In genomic region chr22:32532819-32533128, GRCh38 we compare ENCODE assay signal across 1 cellular context.
TF ChIP-seq lines count a peak whose summit lies in the region.

No MANE protein-coding gene starts in this region.

TF ChIP-seq in HepG2, 621 proteins besides CTCF, POLR2A, EP300 and RAD21 (continued from another document and continues in another):
- TF ChIP-seq SOX5 (CRISPR knock-in tag; IDR thresholded peaks at IDR 0.05; ENCODE audit: borderline replicate concordance) (0 out of 2 replicates have a peak, but pooled peaks have one; percentile 52), ZFX (CRISPR knock-in tag; IDR thresholded peaks at IDR 0.05; ENCODE audit: low read depth) (peak; percentile 35; the same call in 1 of the 2 replicates), BCL6 (CRISPR knock-in tag; IDR thresholded peaks at IDR 0.05) (0 out of 2 replicates have a peak, but pooled peaks have one; percentile 32), NFYB (CRISPR knock-in tag; IDR thresholded peaks at IDR 0.05) (no peak), FOXK1 (CRISPR knock-in tag; IDR thresholded peaks at IDR 0.05; ENCODE audit: borderline replicate concordance, low read depth) (no peak), ZNF496 (CRISPR knock-in tag; IDR thresholded peaks at IDR 0.05; ENCODE audit: insufficient replicate concordance) (no peak), SRSF1 (optimal IDR thresholded peaks at IDR 0.05; ENCODE audit: low read depth, low read length) (peak; percentile 4), POGZ (CRISPR knock-in tag; IDR thresholded peaks at IDR 0.05) (no peak), SKI (IDR thresholded peaks at IDR 0.05; ENCODE audit: partially characterized antibody) (no peak), KAT8 (CRISPR knock-in tag; IDR thresholded peaks at IDR 0.05) (no peak), ISL2 (CRISPR knock-in tag; IDR thresholded peaks at IDR 0.05) (peak; percentile 25; the same call in 1 of the 2 replicates), HOMEZ (CRISPR knock-in tag; IDR thresholded peaks at IDR 0.05; ENCODE audit: low read depth) (no peak), ZFP37 (CRISPR knock-in tag; IDR thresholded peaks at IDR 0.05; ENCODE audit: borderline replicate concordance) (no peak), ATF7-NPFF (CRISPR knock-in tag; IDR thresholded peaks at IDR 0.05; ENCODE audit: low read depth) (no peak), MAZ (IDR thresholded peaks at IDR 0.05; ENCODE audit: borderline replicate concordance, low read depth, low read length) (no peak; the same call in 1 of the 2 replicates), MAZ (CRISPR knock-in tag; IDR thresholded peaks at IDR 0.05; ENCODE audit: low read depth) (0 out of 2 replicates have a peak, but pooled peaks have one; percentile 14), PRMT3 (CRISPR knock-in tag; IDR thresholded peaks at IDR 0.05; ENCODE audit: borderline replicate concordance, low read depth) (no peak), RARG (CRISPR knock-in tag; IDR thresholded peaks at IDR 0.05; ENCODE audit: low read depth) (no peak), GABPA (IDR thresholded peaks at IDR 0.05; ENCODE audit: low read depth, low read length) (no peak), GABPA (CRISPR knock-in tag; IDR thresholded peaks at IDR 0.05; ENCODE audit: low read depth) (no peak), FOXJ3 (CRISPR knock-in tag; IDR thresholded peaks at IDR 0.05; ENCODE audit: borderline replicate concordance) (no peak), FOXP1 (IDR thresholded peaks at IDR 0.05) (no peak), FOXP1 (CRISPR knock-in tag; IDR thresholded peaks at IDR 0.05) (0 out of 2 replicates have a peak, but pooled peaks have one; percentile 15), ARHGAP35 (CRISPR knock-in tag; IDR thresholded peaks at IDR 0.05; ENCODE audit: borderline replicate concordance) (no peak), PCBP2 (optimal IDR thresholded peaks at IDR 0.05; ENCODE audit: low read depth, low read length, poor library complexity, severe bottlenecking) (no peak), ZNF616 (CRISPR knock-in tag; IDR thresholded peaks at IDR 0.05; ENCODE audit: low read depth) (no peak), SNAPC4 (CRISPR knock-in tag; IDR thresholded peaks at IDR 0.05) (no peak), CEBPB (IDR thresholded peaks at IDR 0.05; ENCODE audit: borderline replicate concordance, low read depth, low read length) (no peak), CAMTA2 (CRISPR knock-in tag; IDR thresholded peaks at IDR 0.05; ENCODE audit: borderline replicate concordance) (no peak), ZNF30 (CRISPR knock-in tag; IDR thresholded peaks at IDR 0.05) (no peak), BHLHE40 (IDR thresholded peaks at IDR 0.05; ENCODE audit: low read length) (peak; percentile 86), ZNF296 (CRISPR knock-in tag; conservative IDR thresholded peaks at IDR 0.05) (no peak), AGO2 (optimal IDR thresholded peaks at IDR 0.05; ENCODE audit: low read depth, low read length) (no peak), SP4 (CRISPR knock-in tag; IDR thresholded peaks at IDR 0.05) (no peak), PHF20 (CRISPR knock-in tag; IDR thresholded peaks at IDR 0.05) (no peak), ZNF251 (CRISPR knock-in tag; IDR thresholded peaks at IDR 0.05) (no peak), KAT2B (IDR thresholded peaks at IDR 0.05; ENCODE audit: borderline replicate concordance, low read depth, low read length) (no peak), SETDB1 (CRISPR knock-in tag; IDR thresholded peaks at IDR 0.05; ENCODE audit: borderline replicate concordance) (no peak), HHEX (CRISPR knock-in tag; IDR thresholded peaks at IDR 0.05) (no peak), HDAC1 (CRISPR knock-in tag; IDR thresholded peaks at IDR 0.05) (no peak), CBX1 (IDR thresholded peaks at IDR 0.05; ENCODE audit: low read depth) (no peak), STAG1 (CRISPR knock-in tag; IDR thresholded peaks at IDR 0.05) (no peak), ZNF484 (CRISPR knock-in tag; IDR thresholded peaks at IDR 0.05; ENCODE audit: borderline replicate concordance, low read depth) (no peak), SMARCC2 (IDR thresholded peaks at IDR 0.05) (no peak), HOXA3 (CRISPR knock-in tag; IDR thresholded peaks at IDR 0.05) (peak; percentile 58; the same call in 1 of the 2 replicates), SP5 (CRISPR knock-in tag; IDR thresholded peaks at IDR 0.05; ENCODE audit: borderline replicate concordance, low read depth) (peak; percentile 79), IRX3 (CRISPR knock-in tag; IDR thresholded peaks at IDR 0.05; ENCODE audit: borderline replicate concordance, low read depth) (no peak; the same call in 1 of the 2 replicates), ZNF441 (CRISPR knock-in tag; IDR thresholded peaks at IDR 0.05; ENCODE audit: borderline replicate concordance) (no peak), ZFP62 (CRISPR knock-in tag; IDR thresholded peaks at IDR 0.05) (no peak), FIP1L1 (IDR thresholded peaks at IDR 0.05; ENCODE audit: borderline replicate concordance, insufficient read depth, low read depth, low read length) (no peak), FLYWCH1 (CRISPR knock-in tag; IDR thresholded peaks at IDR 0.05) (no peak), ZBTB10 (CRISPR knock-in tag; IDR thresholded peaks at IDR 0.05; ENCODE audit: borderline replicate concordance) (0 out of 2 replicates have a peak, but pooled peaks have one; percentile 12), KLF11 (CRISPR knock-in tag; IDR thresholded peaks at IDR 0.05) (no peak; the same call in 1 of the 2 replicates)
- TF ChIP-seq, protein P1, sequence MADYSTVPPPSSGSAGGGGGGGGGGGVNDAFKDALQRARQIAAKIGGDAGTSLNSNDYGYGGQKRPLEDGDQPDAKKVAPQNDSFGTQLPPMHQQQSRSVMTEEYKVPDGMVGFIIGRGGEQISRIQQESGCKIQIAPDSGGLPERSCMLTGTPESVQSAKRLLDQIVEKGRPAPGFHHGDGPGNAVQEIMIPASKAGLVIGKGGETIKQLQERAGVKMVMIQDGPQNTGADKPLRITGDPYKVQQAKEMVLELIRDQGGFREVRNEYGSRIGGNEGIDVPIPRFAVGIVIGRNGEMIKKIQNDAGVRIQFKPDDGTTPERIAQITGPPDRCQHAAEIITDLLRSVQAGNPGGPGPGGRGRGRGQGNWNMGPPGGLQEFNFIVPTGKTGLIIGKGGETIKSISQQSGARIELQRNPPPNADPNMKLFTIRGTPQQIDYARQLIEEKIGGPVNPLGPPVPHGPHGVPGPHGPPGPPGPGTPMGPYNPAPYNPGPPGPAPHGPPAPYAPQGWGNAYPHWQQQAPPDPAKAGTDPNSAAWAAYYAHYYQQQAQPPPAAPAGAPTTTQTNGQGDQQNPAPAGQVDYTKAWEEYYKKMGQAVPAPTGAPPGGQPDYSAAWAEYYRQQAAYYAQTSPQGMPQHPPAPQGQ (CRISPR knock-in tag; IDR thresholded peaks at IDR 0.05; ENCODE audit: borderline replicate concordance) = no peak
- TF ChIP-seq, protein P2, sequence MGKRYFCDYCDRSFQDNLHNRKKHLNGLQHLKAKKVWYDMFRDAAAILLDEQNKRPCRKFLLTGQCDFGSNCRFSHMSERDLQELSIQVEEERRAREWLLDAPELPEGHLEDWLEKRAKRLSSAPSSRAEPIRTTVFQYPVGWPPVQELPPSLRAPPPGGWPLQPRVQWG (CRISPR knock-in tag; IDR thresholded peaks at IDR 0.05; ENCODE audit: borderline replicate concordance, low read depth) = no peak
- TF ChIP-seq, protein P3, sequence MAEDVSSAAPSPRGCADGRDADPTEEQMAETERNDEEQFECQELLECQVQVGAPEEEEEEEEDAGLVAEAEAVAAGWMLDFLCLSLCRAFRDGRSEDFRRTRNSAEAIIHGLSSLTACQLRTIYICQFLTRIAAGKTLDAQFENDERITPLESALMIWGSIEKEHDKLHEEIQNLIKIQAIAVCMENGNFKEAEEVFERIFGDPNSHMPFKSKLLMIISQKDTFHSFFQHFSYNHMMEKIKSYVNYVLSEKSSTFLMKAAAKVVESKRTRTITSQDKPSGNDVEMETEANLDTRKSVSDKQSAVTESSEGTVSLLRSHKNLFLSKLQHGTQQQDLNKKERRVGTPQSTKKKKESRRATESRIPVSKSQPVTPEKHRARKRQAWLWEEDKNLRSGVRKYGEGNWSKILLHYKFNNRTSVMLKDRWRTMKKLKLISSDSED (CRISPR knock-in tag; IDR thresholded peaks at IDR 0.05) = no peak
- TF ChIP-seq, protein P4, sequence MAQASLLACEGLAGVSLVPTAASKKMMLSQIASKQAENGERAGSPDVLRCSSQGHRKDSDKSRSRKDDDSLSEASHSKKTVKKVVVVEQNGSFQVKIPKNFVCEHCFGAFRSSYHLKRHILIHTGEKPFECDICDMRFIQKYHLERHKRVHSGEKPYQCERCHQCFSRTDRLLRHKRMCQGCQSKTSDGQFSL (CRISPR knock-in tag; IDR thresholded peaks at IDR 0.05) = peak; percentile 73
